In the genomic region with DNA sequence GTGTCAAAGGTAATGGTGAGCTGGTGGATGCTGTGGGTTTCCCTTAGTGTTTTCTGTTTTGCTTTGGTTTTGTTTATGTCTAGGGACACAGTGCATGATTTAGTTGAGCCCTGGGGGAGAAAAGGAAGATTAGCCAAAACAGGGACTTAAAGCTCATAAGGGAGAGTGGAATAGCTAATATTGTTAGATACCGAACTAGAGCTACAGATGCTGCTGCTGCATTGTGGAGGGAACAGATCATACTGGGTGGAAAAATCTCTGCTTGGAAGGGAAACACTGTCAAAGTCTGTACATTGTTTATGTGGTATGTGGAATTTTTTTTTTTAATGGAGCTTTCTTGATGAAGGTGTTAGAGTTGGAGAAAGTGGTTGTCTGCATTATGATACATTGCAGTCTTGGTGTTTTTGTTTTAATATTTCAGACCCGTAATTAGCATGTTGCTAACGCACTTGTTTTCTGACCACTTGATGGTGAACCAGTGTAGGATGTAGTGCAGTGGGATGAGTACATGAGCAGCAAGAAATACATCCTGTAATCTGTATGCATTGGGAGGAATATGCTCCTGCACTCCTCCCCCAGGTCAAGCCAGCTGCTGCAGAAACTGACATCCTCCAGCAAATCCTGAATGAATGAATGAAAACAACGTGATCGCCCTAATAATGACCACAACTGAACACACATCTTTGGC, we compare ENCODE assay signal across 8 cellular contexts. TPM values are rescaled to one million over a fixed set of nuclear protein-coding genes. Genes with fewer than 3 reads are reported as not detected.
DNase-seq lines count a peak whose midpoint lies in the region; ATAC-seq and TF ChIP-seq lines count a peak whose summit lies in the region.

No MANE protein-coding gene starts in this region.

- TF ChIP-seq CTCF in parathyroid adenoma (IDR thresholded peaks at IDR 0.05): no peak
- TF ChIP-seq CTCF in progenitor cell of endocrine pancreas (IDR thresholded peaks at IDR 0.05; ENCODE audit: unreplicated experiment): no peak

- peak overlapping the region; percentile 54 for H2AFZ ChIP-seq in parathyroid adenoma

- H3K79me2 ChIP-seq in parathyroid adenoma: peaks cover 6% of the 10 kb centered on the region

- H3K9ac ChIP-seq in parathyroid adenoma: no peak overlapping the region

- no peaks in the 10 kb centered on the region for H3K27me3 ChIP-seq in ectodermal cell (ENCODE audit: control insufficient read depth, insufficient read depth, low read length, poor library complexity, severe bottlenecking)
- H3K27me3 ChIP-seq in parathyroid adenoma (ENCODE audit: control insufficient read depth, insufficient read depth, low read length): no peaks in the 10 kb centered on the region

- no peak for ATAC-seq in HG03342 (IDR thresholded peaks at IDR 0.05; ENCODE audit: unreplicated experiment)
- no peak for ATAC-seq in HG02970 (IDR thresholded peaks at IDR 0.05; ENCODE audit: low FRiP score, unreplicated experiment)

- H3K4me2 ChIP-seq in parathyroid adenoma (ENCODE audit: low read length): peak overlapping the region; percentile 93

- no peak overlapping the region for H3K27ac Mint-ChIP-seq in progenitor cell of endocrine pancreas

- H3K27me3 Mint-ChIP-seq in progenitor cell of endocrine pancreas: no peaks in the 10 kb centered on the region

- H3K4me3 Mint-ChIP-seq in progenitor cell of endocrine pancreas (ENCODE audit: low read depth): no peak overlapping the region

- DNase-seq in NCI-H146 (lab: John Stamatoyannopoulos, UW): peak; percentile 31
- no peak for DNase-seq in NCI-H146 treated with DMSO at 0.1 percent for 48 hours (lab: John Stamatoyannopoulos, UW; ENCODE audit: unreplicated experiment)
- peak; percentile 9 for DNase-seq in NCI-H510A (lab: John Stamatoyannopoulos, UW)
- DNase-seq in progenitor cell of endocrine pancreas (ENCODE audit: low spot score, unreplicated experiment): no peak

- no peaks in the 10 kb centered on the region for H3K36me3 ChIP-seq in ectodermal cell (ENCODE audit: control insufficient read depth, insufficient read depth, low read length)
- no peaks in the 10 kb centered on the region for H3K36me3 ChIP-seq in parathyroid adenoma (ENCODE audit: control insufficient read depth, insufficient read depth, low read length)

- H3K27ac ChIP-seq in ectodermal cell (ENCODE audit: insufficient read depth, low read depth, low read length, poor library complexity, severe bottlenecking) (no peak overlapping the region), parathyroid adenoma (peak overlapping the region; percentile 66)

- H3K4me1 Mint-ChIP-seq in progenitor cell of endocrine pancreas (ENCODE audit: low read depth): peaks cover 13% of the 10 kb centered on the region

- H3K9me3 Mint-ChIP-seq in progenitor cell of endocrine pancreas (ENCODE audit: low read depth): no peaks in the 10 kb centered on the region

- peak overlapping the region; percentile 84 for H3K4me3 ChIP-seq in ectodermal cell (ENCODE audit: insufficient read depth, low read depth, low read length)
- peak overlapping the region; percentile 73 for H3K4me3 ChIP-seq in parathyroid adenoma (ENCODE audit: low read depth, low read length)

- WGBS in ectodermal cell, 2 experiments: 37 to 48% methylated on average over 5 of the region's 5 CpGs

- H3K9me3 ChIP-seq in ectodermal cell (ENCODE audit: control insufficient read depth, low read length): no peaks in the 10 kb centered on the region
- no peaks in the 10 kb centered on the region for H3K9me3 ChIP-seq in parathyroid adenoma (ENCODE audit: control insufficient read depth, low read length)

- no peaks in the 10 kb centered on the region for H3K36me3 Mint-ChIP-seq in progenitor cell of endocrine pancreas (ENCODE audit: insufficient read depth)

- H3K4me1 ChIP-seq in ectodermal cell (ENCODE audit: control insufficient read depth, insufficient read depth, low read length) (peaks cover 18% of the 10 kb centered on the region), parathyroid adenoma (no peaks in the 10 kb centered on the region)

RNA-seq across cellular contexts. Expression of gene GLCCI1, which starts 2.2 kb away (rescaled TPM):
- polyA plus RNA-seq in ectodermal cell (2013, experiment 1 of 4): 27.0 TPM
- polyA plus RNA-seq in ectodermal cell (2013, experiment 2 of 4): 28.9 TPM
- polyA plus RNA-seq in ectodermal cell (2013, experiment 3 of 4): 30.4 TPM
- 33.6 TPM for polyA plus RNA-seq in ectodermal cell (2013, experiment 4 of 4)
- total RNA-seq in progenitor cell of endocrine pancreas: 39.3 and 42.4 TPM in 2 replicates

Comparison
In these comparisons a context has a peak if more than half of its experiments do, and no peak if none do; other contexts are left out.
1. DNase-seq: peak in NCI-H146 (single experiment) and NCI-H510A (single experiment); none in NCI-H146 treated with DMSO at 0.1 percent for 48 hours (single experiment) and progenitor cell of endocrine pancreas (single experiment).